Comparison of ENCODE assay signal across 19 cellular contexts in genomic region chrX:20347486-20347885, GRCh38.
A peak's percentile ranks its signal among the peaks of the same experiment; 100 is the strongest.
DNase-seq lines count a peak whose midpoint lies in the region; ATAC-seq and TF ChIP-seq lines count a peak whose summit lies in the region.
"Had no signal": no experiment of that assay in that cellular context is flagged by ENCODE, and none has a peak within 500 bp of the region (broad histone marks: within the 10 kb centered on the region; RNA-seq: fewer than 3 reads in every experiment).

No MANE protein-coding gene starts in this region.

- CTCF ChIA-PET in SK-N-SH (lab: Yijun Ruan, JAX) = interaction anchor here (1.0 kb wide), 1 partner anchor 30 kb away, joined by 3 read pairs; no protein-coding TSS in a partner anchor

- H3K27ac Mint-ChIP-seq in activated T-helper 17 cell treated with anti-CD3 and anti-CD28 coated beads, Interleukin-2, amount 50 U/mL, for 72 hours = no peak overlapping the region
- H3K27ac Mint-ChIP-seq: H9 had no signal

- POLR2A ChIA-PET in SK-N-SH (lab: Yijun Ruan, JAX) = no interaction called here

- DNase-seq in SK-N-SH (no peak), adipocyte (ENCODE audit: low read depth) (peak; percentile 39), fibroblast of mammary gland (ENCODE audit: low read depth) (peak; percentile 27)
- DNase-seq in activated naive CD4-positive, alpha-beta T cell treated with Interleukin-2 at 50 U/mL for 16 hours = no peak
- DNase-seq: 8988T, H9, Karpas-422, MG63, NCI-H1092, NCI-H146, NCI-H2107, NCI-H526 treated with DMSO at 0.1 percent for 48 hours, OCI-M1, RPMI8226 had no signal

- no peaks in the 10 kb centered on the region for H3K9me2 ChIP-seq in SK-N-SH

- H3K79me2 ChIP-seq in SK-N-SH (ENCODE audit: insufficient read depth) (no peaks in the 10 kb centered on the region), parathyroid adenoma (no peaks in the 10 kb centered on the region)

- H3K9me3 Mint-ChIP-seq in activated T-helper 17 cell treated with anti-CD3 and anti-CD28 coated beads, Interleukin-2, amount 50 U/mL, for 72 hours = no peaks in the 10 kb centered on the region

- TF ChIP-seq RAD21 in SK-N-SH (IDR thresholded peaks at IDR 0.05; ENCODE audit: low read length) = no peak

- no peaks in the 10 kb centered on the region for H4K20me1 ChIP-seq in SK-N-SH (ENCODE audit: insufficient read depth)

- H3K4me3 ChIP-seq in SK-N-SH (ENCODE audit: low read depth in 2 of 2, low read length in 1 of 2) (no peak overlapping the region), adipocyte (ENCODE audit: low read length) (no peak overlapping the region), fibroblast of mammary gland (ENCODE audit: control insufficient read depth, low read depth, low read length) (no peak overlapping the region), parathyroid adenoma (ENCODE audit: low read depth, low read length) (no peak overlapping the region)
- H3K4me3 ChIP-seq: MG63 had no signal

- H3K27ac ChIP-seq in SK-N-SH (ENCODE audit: low read depth in 2 of 2, low read length in 1 of 2) (no peak overlapping the region), parathyroid adenoma (no peak overlapping the region)
- H3K27ac ChIP-seq: C4-2B had no signal

- H3K36me3 Mint-ChIP-seq in activated T-helper 17 cell treated with anti-CD3 and anti-CD28 coated beads, Interleukin-2, amount 50 U/mL, for 72 hours (ENCODE audit: low read depth) = no peaks in the 10 kb centered on the region

- H2AFZ ChIP-seq in SK-N-SH (ENCODE audit: low read depth) (no peak overlapping the region), parathyroid adenoma (peak overlapping the region; percentile 56)

- TF ChIP-seq CTCF in SK-N-SH (IDR thresholded peaks at IDR 0.05) (no peak), fibroblast of mammary gland (conservative IDR thresholded peaks at IDR 0.05; ENCODE audit: control insufficient read depth, insufficient read depth, low read depth, low read length) (no peak), parathyroid adenoma (IDR thresholded peaks at IDR 0.05) (no peak)

- H3K4me1 ChIP-seq in SK-N-SH (ENCODE audit: control insufficient read depth in 1 of 2, insufficient read depth in 2 of 2, low read depth in 1 of 2, low read length in 1 of 2) = no peaks in the 10 kb centered on the region
- H3K4me1 ChIP-seq in adipocyte (ENCODE audit: control insufficient read depth, insufficient read depth, low read length) = peaks cover 14% of the 10 kb centered on the region
- no peaks in the 10 kb centered on the region for H3K4me1 ChIP-seq in parathyroid adenoma

- WGBS in SK-N-SH (ENCODE audit: low lambda C conversion rate) = 45% methylated on average over 5 of the region's 5 CpGs

- H3K9me3 ChIP-seq in SK-N-SH (no peaks in the 10 kb centered on the region), adipocyte (ENCODE audit: control insufficient read depth, low read length) (no peaks in the 10 kb centered on the region), parathyroid adenoma (ENCODE audit: control insufficient read depth, low read length) (no peaks in the 10 kb centered on the region)
- H3K9me3 ChIP-seq: MG63 had no signal

- H3K27me3 Mint-ChIP-seq in activated T-helper 17 cell treated with anti-CD3 and anti-CD28 coated beads, Interleukin-2, amount 50 U/mL, for 72 hours = peaks cover 5% of the 10 kb centered on the region

- H3K4me3 Mint-ChIP-seq in activated T-helper 17 cell treated with anti-CD3 and anti-CD28 coated beads, Interleukin-2, amount 50 U/mL, for 72 hours = no peak overlapping the region
- H3K4me3 Mint-ChIP-seq: H9 had no signal

- H3K27me3 ChIP-seq in SK-N-SH (ENCODE audit: insufficient read depth) = no peaks in the 10 kb centered on the region
- no peaks in the 10 kb centered on the region for H3K27me3 ChIP-seq in adipocyte (replicated peaks; ENCODE audit: control insufficient read depth, insufficient read depth, low read length)
- no peaks in the 10 kb centered on the region for H3K27me3 ChIP-seq in parathyroid adenoma (ENCODE audit: control insufficient read depth, insufficient read depth, low read length)
- H3K27me3 ChIP-seq: MG63 had no signal

- H3K4me1 Mint-ChIP-seq in activated T-helper 17 cell treated with anti-CD3 and anti-CD28 coated beads, Interleukin-2, amount 50 U/mL, for 72 hours = no peaks in the 10 kb centered on the region
- H3K4me1 Mint-ChIP-seq: H9 had no signal

- no peak for TF ChIP-seq EP300 in SK-N-SH (IDR thresholded peaks at IDR 0.05; ENCODE audit: borderline replicate concordance in 1 of 2, low read depth in 1 of 2, low read length in 1 of 2)

- H3K4me2 ChIP-seq in SK-N-SH = no peak overlapping the region
- H3K4me2 ChIP-seq in parathyroid adenoma (ENCODE audit: low read length) = no peak overlapping the region

- ATAC-seq in SK-N-SH treated with all-trans-retinoic acid at 6 μM for 48 hours = no peak
- ATAC-seq in activated T-helper 17 cell treated with anti-CD3 and anti-CD28 coated beads, Interleukin-2, amount 50 U/mL, for 72 hours (replicated peaks) = no peak
- no peak for ATAC-seq in GM19035 (IDR thresholded peaks at IDR 0.05; ENCODE audit: unreplicated experiment)

- H3K36me3 ChIP-seq in SK-N-SH (replicated peaks in 1 of 2; ENCODE audit: control insufficient read depth in 1 of 2, insufficient read depth in 2 of 2, low read length in 1 of 2) (no peaks in the 10 kb centered on the region), adipocyte (ENCODE audit: control insufficient read depth, insufficient read depth, low read length, severe bottlenecking) (no peaks in the 10 kb centered on the region), parathyroid adenoma (ENCODE audit: control insufficient read depth, insufficient read depth, low read length) (no peaks in the 10 kb centered on the region)
- H3K36me3 ChIP-seq: MG63 had no signal

- H3F3A ChIP-seq in SK-N-SH (replicated peaks; ENCODE audit: insufficient read depth) = no peaks in the 10 kb centered on the region

- H3K9ac ChIP-seq in SK-N-SH (no peak overlapping the region), adipocyte (ENCODE audit: low read length) (no peak overlapping the region), parathyroid adenoma (no peak overlapping the region)

TF ChIP-seq in SK-N-SH treated with all-trans-retinoic acid at 6 μM for 48 hours, 23 proteins besides CTCF, POLR2A, EP300 and RAD21:
- TF ChIP-seq ISL1 (CRISPR knock-in tag; IDR thresholded peaks at IDR 0.05) (peak; percentile 41; the same call in 1 of the 2 replicates), ZNF565 (CRISPR knock-in tag; conservative IDR thresholded peaks at IDR 0.05; ENCODE audit: low read depth) (no peak)

TF ChIP-seq in SK-N-SH, 30 proteins besides CTCF, POLR2A, EP300 and RAD21:
- TF ChIP-seq FOXJ3 (CRISPR knock-in tag; IDR thresholded peaks at IDR 0.05) (no peak), IRF3 (IDR thresholded peaks at IDR 0.05; ENCODE audit: low read depth, low read length) (no peak), GATA2 (CRISPR knock-in tag; IDR thresholded peaks at IDR 0.05) (no peak), FOSL2 (IDR thresholded peaks at IDR 0.05; ENCODE audit: borderline replicate concordance, low read depth) (no peak), TCF12 (IDR thresholded peaks at IDR 0.05) (no peak), MAX (IDR thresholded peaks at IDR 0.05; ENCODE audit: low read depth) (no peak), RXRA (IDR thresholded peaks at IDR 0.05; ENCODE audit: borderline replicate concordance, low read depth) (no peak), MEF2A (IDR thresholded peaks at IDR 0.05; ENCODE audit: borderline replicate concordance, low read depth) (no peak), USF1 (IDR thresholded peaks at IDR 0.05; ENCODE audit: borderline replicate concordance, low read depth) (no peak), RCOR1 (IDR thresholded peaks at IDR 0.05; ENCODE audit: low read length) (no peak)

Comparison
In these comparisons a context has a peak if more than half of its experiments do, and no peak if none do; other contexts are left out.
1. DNase-seq: peak in adipocyte (single experiment) and fibroblast of mammary gland (single experiment); none in SK-N-SH (single experiment) and activated naive CD4-positive, alpha-beta T cell treated with Interleukin-2 at 50 U/mL for 16 hours (single experiment).